Comparison of ENCODE assay signal across 21 cellular contexts in genomic region chr5:123659495-123659894, GRCh38.
"Had no signal": no experiment of that assay in that cellular context is flagged by ENCODE, and none has a peak within 500 bp of the region (broad histone marks: within the 10 kb centered on the region; RNA-seq: fewer than 3 reads in every experiment).

No MANE protein-coding gene starts in this region.

- ATAC-seq: activated CD4-positive, alpha-beta T cell treated with anti-CD3 and anti-CD28 coated beads for 36 hours; activated CD8-positive, alpha-beta memory T cell treated with anti-CD3 and anti-CD28 coated beads, Interleukin-2, amount 10 ng/mL, durations not matched to agents 7 days and 5 days; left colon; lower lobe of right lung; natural killer cell treated with Interleukin-12 subunit alpha and Interleukin-12 subunit beta and Interleukin-15 and Interleukin-18, amount 100 ng/mL, for 72 hours; sciatic nerve; stimulated activated effector memory CD8-positive, alpha-beta T cell treated with anti-CD3 and anti-CD28 coated beads, Interleukin-12 subunit alpha, Interleukin-12 subunit beta, amount 100 ng/mL, for 72 hours; WTC11 had no signal

- H3K4me3 ChIP-seq: esophagus squamous epithelium, lower lobe of right lung had no signal

- H3K9me3 ChIP-seq: neutrophil had no signal

- H3K27me3 Mint-ChIP-seq: dendritic cell treated with granulocyte-macrophage colony-stimulating factor and Interleukin-4, amounts not matched to agents 40 ng/mL and 50 ng/mL, for 4 days had no signal

- H3K36me3 Mint-ChIP-seq: activated CD8-positive, alpha-beta memory T cell treated with anti-CD3 and anti-CD28 coated beads, Interleukin-2, amount 10 ng/mL, durations not matched to agents 7 days and 5 days; activated naive CD8-positive, alpha-beta T cell treated with anti-CD3 and anti-CD28 coated beads, Interleukin-2, amount 10 ng/mL, durations not matched to agents 7 days and 5 days; natural killer cell treated with Interleukin-12 subunit alpha and Interleukin-12 subunit beta and Interleukin-15 and Interleukin-18, amount 100 ng/mL, for 72 hours; stimulated activated effector memory CD8-positive, alpha-beta T cell treated with anti-CD3 and anti-CD28 coated beads, Interleukin-12 subunit alpha, Interleukin-12 subunit beta, amount 100 ng/mL, for 72 hours had no signal

- H3K9me3 Mint-ChIP-seq: activated naive CD8-positive, alpha-beta T cell treated with anti-CD3 and anti-CD28 coated beads, Interleukin-2, amount 10 ng/mL, durations not matched to agents 7 days and 5 days; central memory CD8-positive, alpha-beta T cell; dendritic cell treated with granulocyte-macrophage colony-stimulating factor and Interleukin-4, amounts not matched to agents 40 ng/mL and 50 ng/mL, for 4 days; natural killer cell treated with Interleukin-12 subunit alpha and Interleukin-12 subunit beta and Interleukin-15 and Interleukin-18, amount 100 ng/mL, for 72 hours; stimulated activated effector memory CD8-positive, alpha-beta T cell treated with anti-CD3 and anti-CD28 coated beads, Interleukin-12 subunit alpha, Interleukin-12 subunit beta, amount 100 ng/mL, for 72 hours; T-helper 2 cell treated with Interferon-gamma antibody and Interleukin-4, amounts not matched to agents 5 μg/mL and 100 μg/mL, for 36 hours had no signal

- H3K27ac Mint-ChIP-seq: activated CD4-positive, alpha-beta T cell treated with anti-CD3 and anti-CD28 coated beads for 36 hours; activated CD8-positive, alpha-beta memory T cell treated with anti-CD3 and anti-CD28 coated beads, Interleukin-2, amount 10 ng/mL, durations not matched to agents 7 days and 5 days; activated naive CD8-positive, alpha-beta T cell treated with anti-CD3 and anti-CD28 coated beads, Interleukin-2, amount 10 ng/mL, durations not matched to agents 7 days and 5 days; dendritic cell treated with granulocyte-macrophage colony-stimulating factor and Interleukin-4, amounts not matched to agents 40 ng/mL and 50 ng/mL, for 4 days; mesothelial cell of epicardium; natural killer cell treated with Interleukin-12 subunit alpha and Interleukin-12 subunit beta and Interleukin-15 and Interleukin-18, amount 100 ng/mL, for 72 hours; stimulated activated effector memory CD8-positive, alpha-beta T cell treated with anti-CD3 and anti-CD28 coated beads, Interleukin-12 subunit alpha, Interleukin-12 subunit beta, amount 100 ng/mL, for 72 hours; T-helper 2 cell treated with Interferon-gamma antibody and Interleukin-4, amounts not matched to agents 5 μg/mL and 100 μg/mL, for 36 hours; WTC11 had no signal

- H3K4me3 Mint-ChIP-seq: activated CD4-positive, alpha-beta T cell treated with anti-CD3 and anti-CD28 coated beads for 36 hours; activated CD8-positive, alpha-beta memory T cell treated with anti-CD3 and anti-CD28 coated beads, Interleukin-2, amount 10 ng/mL, durations not matched to agents 7 days and 5 days; activated naive CD8-positive, alpha-beta T cell treated with anti-CD3 and anti-CD28 coated beads, Interleukin-2, amount 10 ng/mL, durations not matched to agents 7 days and 5 days; central memory CD8-positive, alpha-beta T cell; dendritic cell treated with granulocyte-macrophage colony-stimulating factor and Interleukin-4, amounts not matched to agents 40 ng/mL and 50 ng/mL, for 4 days; mesothelial cell of epicardium; natural killer cell treated with Interleukin-12 subunit alpha and Interleukin-12 subunit beta and Interleukin-15 and Interleukin-18, amount 100 ng/mL, for 72 hours; stimulated activated effector memory CD8-positive, alpha-beta T cell treated with anti-CD3 and anti-CD28 coated beads, Interleukin-12 subunit alpha, Interleukin-12 subunit beta, amount 100 ng/mL, for 72 hours; T-helper 2 cell treated with Interferon-gamma antibody and Interleukin-4, amounts not matched to agents 5 μg/mL and 100 μg/mL, for 36 hours; WTC11 had no signal

- H3K27me3 ChIP-seq: esophagus squamous epithelium, neutrophil had no signal

- H3K27ac ChIP-seq: esophagus squamous epithelium, lower lobe of right lung, neutrophil, parathyroid adenoma had no signal

- H3K4me1 Mint-ChIP-seq: activated CD4-positive, alpha-beta T cell treated with anti-CD3 and anti-CD28 coated beads for 36 hours; activated CD8-positive, alpha-beta memory T cell treated with anti-CD3 and anti-CD28 coated beads, Interleukin-2, amount 10 ng/mL, durations not matched to agents 7 days and 5 days; activated naive CD8-positive, alpha-beta T cell treated with anti-CD3 and anti-CD28 coated beads, Interleukin-2, amount 10 ng/mL, durations not matched to agents 7 days and 5 days; central memory CD8-positive, alpha-beta T cell; stimulated activated effector memory CD8-positive, alpha-beta T cell treated with anti-CD3 and anti-CD28 coated beads, Interleukin-12 subunit alpha, Interleukin-12 subunit beta, amount 100 ng/mL, for 72 hours; WTC11 had no signal

- H3K4me1 ChIP-seq: lower lobe of right lung, parathyroid adenoma had no signal

- H2AFZ ChIP-seq: parathyroid adenoma had no signal

- H3K9ac ChIP-seq: parathyroid adenoma had no signal

- H3K36me3 ChIP-seq: esophagus squamous epithelium, lower lobe of right lung, neutrophil had no signal

- H3K79me2 ChIP-seq: parathyroid adenoma had no signal

- DNase-seq: activated CD4-positive, alpha-beta T cell treated with anti-CD3 and anti-CD28 coated beads for 36 hours; activated CD4-positive, alpha-beta T cell treated with anti-CD3 and anti-CD28 coated beads, Interleukin-2, amount 50 U/mL, for 48 hours; activated CD8-positive, alpha-beta memory T cell treated with anti-CD3 and anti-CD28 coated beads, Interleukin-2, amount 10 ng/mL, durations not matched to agents 7 days and 5 days; activated naive CD4-positive, alpha-beta T cell treated with Interleukin-2 at 50 U/mL for 16 hours; activated naive CD8-positive, alpha-beta T cell treated with anti-CD3 and anti-CD28 coated beads, Interleukin-2, amount 10 ng/mL, durations not matched to agents 7 days and 5 days; effector memory CD4-positive, alpha-beta T cell; esophagus squamous epithelium; foreskin fibroblast; left colon; lower lobe of right lung; stimulated activated CD4-positive, alpha-beta T cell treated with anti-CD3 and anti-CD28 coated beads, Interleukin-4, amount 100 ng/mL, for 24 hours had no signal
